8 cellular contexts compared by ENCODE assay signal in the genomic region with DNA sequence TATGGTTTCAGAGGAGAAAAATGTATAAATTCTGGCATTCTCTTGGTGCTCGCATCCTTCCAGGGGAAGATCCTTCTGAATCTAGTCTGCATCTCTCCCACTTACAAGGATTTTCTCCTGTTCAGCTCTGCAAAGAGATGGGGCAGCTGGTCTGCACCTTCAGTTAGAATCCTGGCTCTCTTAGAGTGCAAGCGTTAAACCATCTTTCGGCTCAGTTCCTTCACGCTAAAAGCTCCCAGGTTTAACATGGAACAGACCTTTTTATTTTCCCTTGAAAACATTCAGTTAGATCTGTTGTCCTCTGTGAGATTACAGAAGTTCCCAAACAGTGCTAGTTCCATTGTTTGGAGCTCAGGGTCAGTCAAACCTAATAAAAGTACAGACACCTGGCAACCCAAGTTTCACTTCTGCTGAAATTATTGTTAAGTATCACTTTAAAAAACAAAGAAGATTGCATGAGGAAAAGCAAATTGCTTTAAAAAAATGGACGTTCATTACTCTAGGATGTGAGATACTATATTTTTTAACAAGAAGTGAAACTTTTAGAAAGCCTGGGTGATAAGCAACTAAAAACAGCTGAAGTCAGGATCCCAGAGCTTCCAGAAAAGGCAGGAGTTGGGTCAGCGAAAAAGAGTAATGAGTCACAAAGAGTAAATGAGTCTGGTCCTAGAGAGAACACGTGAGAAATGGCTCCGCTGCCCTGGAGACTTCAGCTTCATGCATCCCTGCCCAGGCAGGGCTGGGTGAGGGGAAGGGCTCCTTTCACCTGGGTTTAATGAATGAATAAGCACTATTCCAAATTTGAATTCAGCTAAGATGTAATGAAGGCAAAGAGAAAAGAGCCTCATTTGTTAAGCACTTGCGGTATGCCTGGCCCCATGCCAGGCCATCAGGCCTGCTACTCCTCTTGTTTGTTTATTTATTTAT.
DNase-seq lines count a peak whose midpoint lies in the region; ATAC-seq and TF ChIP-seq lines count a peak whose summit lies in the region.

No MANE protein-coding gene starts in this region.

- no peaks in the 10 kb centered on the region for H3K9me3 Mint-ChIP-seq in brain

- H3K4me1 Mint-ChIP-seq in brain = peaks cover 60% of the 10 kb centered on the region

- peak overlapping the region in 2 of 5 experiments; percentile 15 to 28 for H3K4me3 Mint-ChIP-seq in brain

- ATAC-seq in GM21360 (IDR thresholded peaks at IDR 0.05; ENCODE audit: unreplicated experiment) = peak; percentile 59

- DNase-seq in EH (ENCODE audit: low read depth) (peak; percentile 85), HK-2 (ENCODE audit: unreplicated experiment) (peak; percentile 77), lung microvascular endothelial cell (ENCODE audit: low read depth in 2 of 2) (peak; percentile 23 to 75), SHP77 treated with DMSO at 0.1 percent for 48 hours (lab: John Stamatoyannopoulos, UW) (no peak), HuH-7 (ENCODE audit: low spot score) (no peak), COR-L47 (lab: John Stamatoyannopoulos, UW) (no peak)

- H3K36me3 Mint-ChIP-seq in brain = no peaks in the 10 kb centered on the region

- TF ChIP-seq CTCF in brain (conservative IDR thresholded peaks at IDR 0.05) = no peak

- no peaks in the 10 kb centered on the region for H3K27me3 Mint-ChIP-seq in brain

- peak overlapping the region in 4 of 5 experiments; percentile 51 to 89 (median 74) for H3K27ac Mint-ChIP-seq in brain

Comparison
In these comparisons a context has a peak if more than half of its experiments do, and no peak if none do; other contexts are left out.
1. DNase-seq: peak in EH (single experiment), HK-2 (single experiment) and lung microvascular endothelial cell (2 of 2); none in SHP77 treated with DMSO at 0.1 percent for 48 hours (single experiment), HuH-7 (single experiment) and COR-L47 (single experiment).